ENCODE assay signal across 10 cellular contexts in genomic region chr22:39470462-39471335, GRCh38. TPM values are rescaled to one million over a fixed set of nuclear protein-coding genes. Genes with fewer than 3 reads are reported as not detected.
DNase-seq lines count a peak whose midpoint lies in the region; ATAC-seq, FAIRE-seq and TF ChIP-seq lines count a peak whose summit lies in the region.
"Had no signal": no experiment of that assay in that cellular context is flagged by ENCODE, and none has a peak within 500 bp of the region (broad histone marks: within the 10 kb centered on the region; RNA-seq: fewer than 3 reads in every experiment).

No MANE protein-coding gene starts in this region.

- 0 out of 2 replicates have a peak overlapping the region, but pooled peaks have one; percentile 16 for H2AFZ ChIP-seq in K562 (ENCODE audit: low read depth, low read length)

- H3K4me2 ChIP-seq in K562 (ENCODE audit: insufficient read depth, low read length) = peak overlapping the region; percentile 58

- no TSS peak for BruUV-seq in K562 (replicated peaks; lab: Mats Ljungman, UMichigan)

- CTCF ChIA-PET in K562 (lab: Yijun Ruan, JAX; ENCODE audit: low intra/inter-chr PET ratio) = no interaction called here

- TF ChIP-seq POLR2A in heart left ventricle (IDR thresholded peaks at IDR 0.05) (no peak), K562 (conservative IDR thresholded peaks at IDR 0.05) (no peak), upper lobe of left lung (IDR thresholded peaks at IDR 0.05) (no peak)

- H3K27me3 ChIP-seq in heart left ventricle (no peaks in the 10 kb centered on the region), K562 (ENCODE audit: control insufficient read depth in 2 of 2, insufficient read depth in 2 of 2, low read length in 2 of 2) (no peaks in the 10 kb centered on the region), mucosa of stomach (ENCODE audit: control insufficient read depth, insufficient read depth, low read length) (no peaks in the 10 kb centered on the region), upper lobe of left lung (no peaks in the 10 kb centered on the region)

- H3K9me3 ChIP-seq in heart left ventricle (no peaks in the 10 kb centered on the region), K562 (replicated peaks; ENCODE audit: control insufficient read depth, insufficient read depth, low read depth, low read length) (no peaks in the 10 kb centered on the region), mucosa of stomach (ENCODE audit: control insufficient read depth, low read length) (no peaks in the 10 kb centered on the region), upper lobe of left lung (no peaks in the 10 kb centered on the region)

- no peaks in the 10 kb centered on the region for H3K36me3 ChIP-seq in heart left ventricle
- no peaks in the 10 kb centered on the region for H3K36me3 ChIP-seq in K562 (ENCODE audit: control insufficient read depth, insufficient read depth, low read length)
- H3K36me3 ChIP-seq in mucosa of stomach (ENCODE audit: control insufficient read depth, insufficient read depth, low read length) = no peaks in the 10 kb centered on the region
- no peaks in the 10 kb centered on the region for H3K36me3 ChIP-seq in upper lobe of left lung

- POLR2A ChIA-PET in K562 (lab: Yijun Ruan, JAX) = interaction anchor here (0.7 to 2.6 kb wide), 4 partner anchors 10 to 724 kb away, joined by 3 to 11 read pairs (median 4); no protein-coding TSS in a partner anchor

- H3K9ac ChIP-seq in K562 (ENCODE audit: insufficient read depth in 1 of 2, low read depth in 2 of 2, low read length in 2 of 2) (peak overlapping the region; percentile 72 to 84; a peak in 3 of 4 replicates), mucosa of stomach (ENCODE audit: low read length) (peak overlapping the region; percentile 68)

- TF ChIP-seq EP300 in K562 (IDR thresholded peaks at IDR 0.05; ENCODE audit: low read length) (no peak), upper lobe of left lung (IDR thresholded peaks at IDR 0.05) (no peak)

- TF ChIP-seq CTCF in heart left ventricle (IDR thresholded peaks at IDR 0.05) = no peak
- no peak for TF ChIP-seq CTCF in K562 (IDR thresholded peaks at IDR 0.05 in 2 of 3, conservative IDR thresholded peaks at IDR 0.05 in 1 of 3; ENCODE audit: insufficient read depth in 2 of 3, low read depth in 1 of 3, low read length in 3 of 3)
- TF ChIP-seq CTCF in upper lobe of left lung (IDR thresholded peaks at IDR 0.05) = no peak
- TF ChIP-seq CTCF in omental fat pad (IDR thresholded peaks at IDR 0.05) = no peak

- H4K20me1 ChIP-seq in K562 (replicated peaks; ENCODE audit: control insufficient read depth, insufficient read depth, low read length) = no peaks in the 10 kb centered on the region

- H3K4me3 ChIP-seq in heart left ventricle (no peak overlapping the region), K562 (no peak overlapping the region), mucosa of stomach (ENCODE audit: low read length) (no peak overlapping the region), upper lobe of left lung (no peak overlapping the region)

- intact Hi-C loops in heart left ventricle (cut with DNase I) (no loop called here), Right ventricle myocardium inferior (cut with DNase I) (no loop called here), K562 (cut with micrococcal nuclease) (no loop called here)

- in situ Hi-C loops in K562 (cut with MboI) = no loop called here

- ATAC-seq in heart left ventricle (no peak), Right ventricle myocardium inferior (no peak), K562 (no peak), upper lobe of left lung (ENCODE audit: low FRiP score in 2 of 2) (no peak), esophagus mucosa (no peak), omental fat pad (ENCODE audit: low FRiP score) (no peak)

- no peak for TF ChIP-seq RAD21 in K562 (CRISPR knock-in tag; conservative IDR thresholded peaks at IDR 0.05 in 1 of 2, IDR thresholded peaks at IDR 0.05 in 1 of 2)

- no peak for DNase-seq in heart left ventricle
- DNase-seq in Right ventricle myocardium inferior (ENCODE audit: missing footprints) = no peak
- peak in 2 of 4 experiments; percentile 31 to 34 for DNase-seq in K562 (ENCODE audit: extremely low read depth in 1 of 4, low spot score in 3 of 4)
- no peak for DNase-seq in upper lobe of left lung
- DNase-seq in UCSD-AML1 (lab: John Stamatoyannopoulos, UW; ENCODE audit: unreplicated experiment) = no peak
- DNase-seq in omental fat pad (ENCODE audit: low spot score) = no peak
- DNase-seq: posterior cingulate gyrus had no signal

- WGBS in heart left ventricle, 4 donors = 55 to 63% (median 62%) methylated on average over 16 to 17 of the region's 17 CpGs
- WGBS in K562 (ENCODE audit: insufficient coverage, low coverage, missing lambda C conversion rate) = 19% methylated on average over 8 of the region's 17 CpGs
- WGBS in upper lobe of left lung, 2 donors = 70 to 74% methylated on average over 14 to 16 of the region's 17 CpGs

- FAIRE-seq in K562 (lab: Jason Lieb, UNC) = no peak

- no peaks in the 10 kb centered on the region for H3K9me1 ChIP-seq in K562 (ENCODE audit: control insufficient read depth, insufficient read depth, low read length)

- H3K79me2 ChIP-seq in K562 (ENCODE audit: control insufficient read depth, insufficient read depth, low read length) = peaks cover 61% of the 10 kb centered on the region

- peak overlapping the region; percentile 53 to 86 (median 76) for H3K27ac ChIP-seq in heart left ventricle
- peak overlapping the region; percentile 92 for H3K27ac ChIP-seq in K562 (ENCODE audit: extremely low read depth, low read depth, low read length)
- peak overlapping the region; percentile 82 to 90 (median 84) for H3K27ac ChIP-seq in upper lobe of left lung

- H3K4me1 ChIP-seq in heart left ventricle = peaks cover 17 to 85% (median 49%) of the 10 kb centered on the region in 12 donors
- H3K4me1 ChIP-seq in K562 (replicated peaks in 1 of 2; ENCODE audit: control insufficient read depth in 2 of 2, insufficient read depth in 2 of 2, low read length in 2 of 2) = peaks cover 62 to 97% of the 10 kb centered on the region in 2 experiments
- peaks cover 79% of the 10 kb centered on the region for H3K4me1 ChIP-seq in mucosa of stomach (ENCODE audit: control insufficient read depth, insufficient read depth, low read length)
- peaks cover 47 to 69% (median 67%) of the 10 kb centered on the region in 4 donors for H3K4me1 ChIP-seq in upper lobe of left lung

RNA-seq across cellular contexts. Expression of gene MGAT3, which starts 13.9 kb away (rescaled TPM):
- total RNA-seq in heart left ventricle = 1 to 10 TPM; 3.4 to 9.9 (median 4.7) TPM
- 1 to 10 TPM; 2.2 to 2.6 TPM for polyA plus RNA-seq in heart left ventricle
- total RNA-seq in Right ventricle myocardium inferior = 5.9 TPM
- 6.4 and 13.2 TPM in 2 replicates for total RNA-seq in K562 (2011; cell fraction: chromatin; rRNA removed; ENCODE audit: low replicate concordance)
- total RNA-seq in K562 (2011; cell fraction: nucleolus; rRNA removed) = 12.2 and 15.0 TPM in 2 replicates
- total RNA-seq in K562 (2011; cell fraction: nucleoplasm; rRNA removed) = 10.2 and 10.6 TPM in 2 replicates
- total RNA-seq in K562 (2014; rRNA removed) = 4.6 and 5.7 TPM in 2 replicates
- 2.8 and 3.5 TPM in 2 replicates for total RNA-seq in K562 (2014; rRNA removed; fragmentation: Illumina TruSeq; extraction: Trizol)
- total RNA-seq in K562 (2015; rRNA removed; fragmentation: Illumina TruSeq; extraction: Trizol) = 4.3 and 4.6 TPM in 2 replicates
- total RNA-seq in K562 (2021) = 11.4 and 11.5 TPM in 2 replicates
- polyA plus RNA-seq in K562 (2011; rRNA removed) = 6.6 and 6.8 TPM in 2 replicates
- 8.2 and 17.9 TPM in 2 replicates for polyA plus RNA-seq in K562 (2011; cell fraction: cytosol; rRNA removed)
- polyA plus RNA-seq in K562 (2011; cell fraction: nucleus; rRNA removed) = 6.0 and 12.6 TPM in 2 replicates
- 4.6 and 7.2 TPM in 2 replicates for polyA plus RNA-seq in K562 (2012)
- 4.2 and 5.4 TPM in 2 replicates for polyA plus RNA-seq in K562 (2014; fragmentation: Illumina TruSeq; extraction: Trizol)
- polyA plus RNA-seq in K562 (2014; fragmentation: Nextera tagmentation; extraction: Ambion mirVana) = under 1 TPM; 0.10 to 0.18 TPM
- 6.0 and 7.0 TPM in 2 replicates for polyA plus RNA-seq in K562 (2014; rRNA removed)
- 10.3 and 15.4 TPM in 2 replicates for polyA minus RNA-seq in K562 (2011; rRNA and poly(A)+ RNA removed)
- 18.6 and 19.4 TPM in 2 replicates for polyA minus RNA-seq in K562 (2011; cell fraction: cytosol; rRNA and poly(A)+ RNA removed)
- polyA minus RNA-seq in K562 (2011; cell fraction: nucleus; rRNA and poly(A)+ RNA removed) = 4.6 and 5.1 TPM in 2 replicates
- total RNA-seq in upper lobe of left lung = 10 to 100 TPM in 5 of 6 donors, 1 to 10 TPM in 1; 5.2 to 45.0 (median 26.0) TPM
- total RNA-seq in esophagus mucosa = 0.44 TPM
- 10 to 100 TPM in 2 of 4 donors, 1 to 10 TPM in 2; 4.1 to 23.5 (median 9.9) TPM for total RNA-seq in omental fat pad
- total RNA-seq: dermis microvascular lymphatic vessel endothelial cell had no signal

RNA-seq across cellular contexts. Expression of gene MIEF1, which starts 31.4 kb away (rescaled TPM):
- total RNA-seq in heart left ventricle (10 to 100 TPM; 15.4 to 25.2 (median 18.7) TPM), Right ventricle myocardium inferior (17.3 TPM), K562 (2014; rRNA removed) (25.5 and 28.3 TPM in 2 replicates), K562 (2014; rRNA removed; fragmentation: Illumina TruSeq; extraction: Trizol) (28.6 and 29.0 TPM in 2 replicates), K562 (2015; rRNA removed; fragmentation: Illumina TruSeq; extraction: Trizol) (26.8 and 27.1 TPM in 2 replicates), K562 (2021) (51.8 and 54.3 TPM in 2 replicates), upper lobe of left lung (10 to 100 TPM; 10.5 to 35.3 (median 25.6) TPM), esophagus mucosa (16.7 TPM), omental fat pad (10 to 100 TPM; 23.6 to 46.0 (median 32.4) TPM)
- polyA plus RNA-seq in heart left ventricle (10 to 100 TPM in 1 of 2 donors, 1 to 10 TPM in 1; 6.5 to 22.3 TPM), K562 (2011; rRNA removed) (20.0 and 21.7 TPM in 2 replicates), K562 (2014; fragmentation: Illumina TruSeq; extraction: Trizol) (37.7 and 40.8 TPM in 2 replicates), K562 (2014; fragmentation: Nextera tagmentation; extraction: Ambion mirVana) (10 to 100 TPM; 10.9 to 13.1 TPM), K562 (2014; rRNA removed) (23.6 and 29.1 TPM in 2 replicates)
- total RNA-seq in K562 (2011; cell fraction: chromatin; rRNA removed; ENCODE audit: low replicate concordance) = 31.0 and 48.3 TPM in 2 replicates
- 30.9 and 36.7 TPM in 2 replicates for total RNA-seq in K562 (2011; cell fraction: nucleolus; rRNA removed)
- 33.9 and 34.4 TPM in 2 replicates for total RNA-seq in K562 (2011; cell fraction: nucleoplasm; rRNA removed)
- polyA plus RNA-seq in K562 (2011; cell fraction: cytosol; rRNA removed) = 23.2 and 29.6 TPM in 2 replicates
- 13.3 and 18.3 TPM in 2 replicates for polyA plus RNA-seq in K562 (2011; cell fraction: nucleus; rRNA removed)
- polyA plus RNA-seq in K562 (2012) = 23.3 and 33.4 TPM in 2 replicates
- 31.6 and 37.3 TPM in 2 replicates for polyA minus RNA-seq in K562 (2011; rRNA and poly(A)+ RNA removed)
- 23.3 and 24.0 TPM in 2 replicates for polyA minus RNA-seq in K562 (2011; cell fraction: cytosol; rRNA and poly(A)+ RNA removed)
- polyA minus RNA-seq in K562 (2011; cell fraction: nucleus; rRNA and poly(A)+ RNA removed) = 13.6 and 15.8 TPM in 2 replicates

RNA-seq across cellular contexts. Expression of gene ATF4, which starts 49.7 kb away (rescaled TPM):
- total RNA-seq in heart left ventricle = 100 to 1,000 TPM; 117 to 322 (median 168) TPM
- polyA plus RNA-seq in heart left ventricle = 100 to 1,000 TPM; 378 to 458 TPM
- total RNA-seq in Right ventricle myocardium inferior = 204 TPM
- 183 and 296 TPM in 2 replicates for total RNA-seq in K562 (2011; cell fraction: chromatin; rRNA removed; ENCODE audit: low replicate concordance)
- 255 and 271 TPM in 2 replicates for total RNA-seq in K562 (2011; cell fraction: nucleolus; rRNA removed)
- total RNA-seq in K562 (2011; cell fraction: nucleoplasm; rRNA removed) = 227 and 246 TPM in 2 replicates
- total RNA-seq in K562 (2014; rRNA removed) = 311 and 355 TPM in 2 replicates
- total RNA-seq in K562 (2014; rRNA removed; fragmentation: Illumina TruSeq; extraction: Trizol) = 320 and 405 TPM in 2 replicates
- 153 and 156 TPM in 2 replicates for total RNA-seq in K562 (2015; rRNA removed; fragmentation: Illumina TruSeq; extraction: Trizol)
- total RNA-seq in K562 (2021) = 308 and 361 TPM in 2 replicates
- polyA plus RNA-seq in K562 (2011; rRNA removed) = 669 and 756 TPM in 2 replicates
- 757 and 998 TPM in 2 replicates for polyA plus RNA-seq in K562 (2011; cell fraction: cytosol; rRNA removed)
- 651 and 768 TPM in 2 replicates for polyA plus RNA-seq in K562 (2011; cell fraction: nucleus; rRNA removed)
- polyA plus RNA-seq in K562 (2012) = 264 and 832 TPM in 2 replicates
- 528 and 598 TPM in 2 replicates for polyA plus RNA-seq in K562 (2014; fragmentation: Illumina TruSeq; extraction: Trizol)
- 100 to 1,000 TPM in 1 of 2 experiments, 10 to 100 TPM in 1; 93.1 to 125 TPM for polyA plus RNA-seq in K562 (2014; fragmentation: Nextera tagmentation; extraction: Ambion mirVana)
- polyA plus RNA-seq in K562 (2014; rRNA removed) = 638 and 723 TPM in 2 replicates
- polyA minus RNA-seq in K562 (2011; rRNA and poly(A)+ RNA removed) = 190 and 217 TPM in 2 replicates
- polyA minus RNA-seq in K562 (2011; cell fraction: cytosol; rRNA and poly(A)+ RNA removed) = 89.9 and 115 TPM in 2 replicates
- polyA minus RNA-seq in K562 (2011; cell fraction: nucleus; rRNA and poly(A)+ RNA removed) = 99.2 and 197 TPM in 2 replicates
- 100 to 1,000 TPM; 255 to 402 (median 364) TPM for total RNA-seq in upper lobe of left lung
- total RNA-seq in esophagus mucosa = 375 TPM
- 100 to 1,000 TPM; 258 to 714 (median 610) TPM for total RNA-seq in omental fat pad
